Comparison of ENCODE assay signal across 14 cellular contexts in the genomic region with DNA sequence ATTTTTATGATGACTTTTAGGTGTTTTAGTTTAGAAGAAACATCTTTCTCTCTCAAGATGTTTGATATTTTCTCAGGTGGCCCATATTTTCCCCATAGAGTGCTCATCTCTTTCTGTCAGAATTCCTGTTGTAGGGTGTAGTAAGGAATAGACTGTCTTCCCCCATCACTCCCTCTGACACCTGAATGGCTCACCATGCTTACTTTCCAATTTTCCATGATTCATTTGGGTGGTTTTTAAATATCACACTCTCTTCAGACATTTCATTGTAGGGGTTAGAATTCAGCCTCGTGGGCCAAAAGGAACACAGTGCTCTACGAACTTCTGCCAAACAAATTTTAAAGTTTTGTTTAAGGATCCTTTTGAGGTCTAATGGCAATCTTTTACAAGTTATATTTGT. TPM values are rescaled to one million over a fixed set of nuclear protein-coding genes. Genes with fewer than 3 reads are reported as not detected.
DNase-seq lines count a peak whose midpoint lies in the region; ATAC-seq and TF ChIP-seq lines count a peak whose summit lies in the region.
"Had no signal": no experiment of that assay in that cellular context is flagged by ENCODE, and none has a peak within 500 bp of the region (broad histone marks: within the 10 kb centered on the region; RNA-seq: fewer than 3 reads in every experiment).

No MANE protein-coding gene starts in this region.

- H3K9me3 ChIP-seq in heart right ventricle (peaks cover 0 to 4% (median 0%) of the 10 kb centered on the region in 11 donors), adipocyte (ENCODE audit: control insufficient read depth, low read length) (no peaks in the 10 kb centered on the region), hepatocyte (ENCODE audit: low read depth) (no peaks in the 10 kb centered on the region), vagina (no peaks in the 10 kb centered on the region), prostate gland (no peaks in the 10 kb centered on the region)

- peaks cover 8% of the 10 kb centered on the region for H3K79me2 ChIP-seq in hepatocyte

- H3K4me1 Mint-ChIP-seq in activated T-cell treated with anti-CD3 and anti-CD28 coated beads, Interleukin-2, amount 50 U/mL, for 4 hours (ENCODE audit: low read depth), result no peaks in the 10 kb centered on the region
- H3K4me1 Mint-ChIP-seq: H9 had no signal

- H3K4me3 ChIP-seq in heart right ventricle (no peak overlapping the region), adipocyte (ENCODE audit: low read length) (no peak overlapping the region), hepatocyte (no peak overlapping the region), vagina (no peak overlapping the region), prostate gland (no peak overlapping the region)

- H3K36me3 Mint-ChIP-seq in activated T-cell treated with anti-CD3 and anti-CD28 coated beads, Interleukin-2, amount 50 U/mL, for 4 hours (ENCODE audit: insufficient read depth), result no peaks in the 10 kb centered on the region

- H3K9me2 ChIP-seq in hepatocyte (replicated peaks; ENCODE audit: insufficient read depth), result no peaks in the 10 kb centered on the region

- H3K36me3 ChIP-seq in heart right ventricle (no peaks in the 10 kb centered on the region), adipocyte (ENCODE audit: control insufficient read depth, insufficient read depth, low read length, severe bottlenecking) (no peaks in the 10 kb centered on the region), hepatocyte (replicated peaks; ENCODE audit: insufficient read depth, low read depth) (no peaks in the 10 kb centered on the region), vagina (no peaks in the 10 kb centered on the region), prostate gland (no peaks in the 10 kb centered on the region)

- DNase-seq in heart right ventricle, result no peak
- DNase-seq in Right ventricle myocardium inferior (ENCODE audit: missing footprints), result no peak
- no peak for DNase-seq in adipocyte (ENCODE audit: low read depth)
- no peak for DNase-seq in hepatocyte (ENCODE audit: low spot score)
- no peak for DNase-seq in vagina (ENCODE audit: extremely low spot score in 2 of 2)
- DNase-seq in prostate gland (ENCODE audit: low spot score), result no peak
- DNase-seq in activated T-cell treated with anti-CD3 and anti-CD28 coated beads, Interleukin-2, amount 50 U/mL, for 4 hours, result no peak
- DNase-seq: DMS153, EL, H9, NCI-H146, SHP77 had no signal

- H3K9ac ChIP-seq in adipocyte (ENCODE audit: low read length), result peak overlapping the region; percentile 66

- ATAC-seq in heart right ventricle (peak in 1 of 8 donors; percentile 28), Right ventricle myocardium inferior (no peak), GM19452 (IDR thresholded peaks at IDR 0.05; ENCODE audit: unreplicated experiment) (no peak)
- no peak for ATAC-seq in activated T-cell treated with anti-CD3 and anti-CD28 coated beads, Interleukin-2, amount 50 U/mL, for 4 hours

- H3K27ac ChIP-seq in heart right ventricle (peak overlapping the region in 7 of 10 donors; percentile 38 to 88 (median 56)), hepatocyte (peak overlapping the region; percentile 35), vagina (peak overlapping the region; percentile 33), prostate gland (no peak overlapping the region)
- H3K27ac ChIP-seq: C4-2B had no signal

- 66 to 70% methylated on average over 2 of the region's 2 CpGs for WGBS in heart right ventricle, 2 donors
- 48% methylated on average over 2 of the region's 2 CpGs for WGBS in hepatocyte (ENCODE audit: low lambda C conversion rate, missing lambda C conversion rate)
- 32% methylated on average over 2 of the region's 2 CpGs for WGBS in prostate gland

- intact Hi-C loops in heart right ventricle (cut with DNase I), result no loop called here
- intact Hi-C loops in Right ventricle myocardium inferior (cut with DNase I), result no loop called here
- intact Hi-C loops in vagina (cut with DNase I), result no loop called here
- intact Hi-C loops in prostate gland (cut with DNase I), result loop anchor here (10.0 kb wide), 1 partner anchor 45 kb away; no protein-coding TSS in a partner anchor

- no peak overlapping the region for H3K4me3 Mint-ChIP-seq in activated T-cell treated with anti-CD3 and anti-CD28 coated beads, Interleukin-2, amount 50 U/mL, for 4 hours
- H3K4me3 Mint-ChIP-seq: H9 had no signal

- H2AFZ ChIP-seq in hepatocyte, result no peak overlapping the region

- H3K9me3 Mint-ChIP-seq in activated T-cell treated with anti-CD3 and anti-CD28 coated beads, Interleukin-2, amount 50 U/mL, for 4 hours, result no peaks in the 10 kb centered on the region
- H3K9me3 Mint-ChIP-seq: H9 had no signal

- peaks cover 0 to 64% (median 22%) of the 10 kb centered on the region in 9 donors for H3K4me1 ChIP-seq in heart right ventricle
- peaks cover 28% of the 10 kb centered on the region for H3K4me1 ChIP-seq in adipocyte (ENCODE audit: control insufficient read depth, insufficient read depth, low read length)
- H3K4me1 ChIP-seq in hepatocyte (ENCODE audit: insufficient read depth), result no peaks in the 10 kb centered on the region
- peaks cover 8% of the 10 kb centered on the region for H3K4me1 ChIP-seq in vagina
- no peaks in the 10 kb centered on the region for H3K4me1 ChIP-seq in prostate gland (replicated peaks)

- H3K27me3 Mint-ChIP-seq in activated T-cell treated with anti-CD3 and anti-CD28 coated beads, Interleukin-2, amount 50 U/mL, for 4 hours (ENCODE audit: low read depth), result peaks cover 8% of the 10 kb centered on the region

- no peaks in the 10 kb centered on the region for H4K20me1 ChIP-seq in hepatocyte (ENCODE audit: insufficient read depth, poor library complexity, severe bottlenecking)

- no peaks in the 10 kb centered on the region for H3K27me3 ChIP-seq in heart right ventricle
- no peaks in the 10 kb centered on the region for H3K27me3 ChIP-seq in adipocyte (replicated peaks; ENCODE audit: control insufficient read depth, insufficient read depth, low read length)
- no peaks in the 10 kb centered on the region for H3K27me3 ChIP-seq in hepatocyte
- H3K27me3 ChIP-seq in vagina, result no peaks in the 10 kb centered on the region
- no peaks in the 10 kb centered on the region for H3K27me3 ChIP-seq in prostate gland (replicated peaks; ENCODE audit: insufficient read depth)

- TF ChIP-seq CTCF in heart right ventricle (IDR thresholded peaks at IDR 0.05) (no peak), hepatocyte (IDR thresholded peaks at IDR 0.05; ENCODE audit: poor library complexity) (no peak), vagina (IDR thresholded peaks at IDR 0.05) (no peak), prostate gland (IDR thresholded peaks at IDR 0.05) (no peak)

- no peak for TF ChIP-seq POLR2A in vagina (IDR thresholded peaks at IDR 0.05)
- no peak for TF ChIP-seq POLR2A in prostate gland (IDR thresholded peaks at IDR 0.05)

- H3K4me2 ChIP-seq in hepatocyte, result no peak overlapping the region

RNA-seq across cellular contexts. Expression of gene GIPC2, which starts 24.0 kb away (rescaled TPM):
- total RNA-seq in heart right ventricle (1 to 10 TPM; 1.3 to 7.4 (median 3.7) TPM), Right ventricle myocardium inferior (2.5 TPM), hepatocyte (24.0 TPM in 2 replicates), vagina (2.7 TPM), prostate gland (1 to 10 TPM; 2.0 to 2.2 TPM)
- polyA plus RNA-seq in heart right ventricle (1 to 10 TPM; 1.8 to 2.9 TPM), hepatocyte (8.4 and 16.9 TPM in 2 replicates)
- total RNA-seq in activated T-cell treated with anti-CD3 and anti-CD28 coated beads, Interleukin-2, amount 50 U/mL, for 4 hours, result under 1 TPM in 2 of 3 donors, not detected in 1; 0.11 to 0.35 TPM

Comparison
In these comparisons a context has a peak if more than half of its experiments do, and no peak if none do; other contexts are left out.
1. H3K27ac ChIP-seq: peak in heart right ventricle (7 of 10), hepatocyte (single experiment) and vagina (single experiment); none in prostate gland (0 of 2).